ENCODE assay signal across 8 cellular contexts in genomic region chr5:147403659-147404640, GRCh38.
DNase-seq lines count a peak whose midpoint lies in the region; ATAC-seq and TF ChIP-seq lines count a peak whose summit lies in the region.

No MANE protein-coding gene starts in this region.

- H3K9me3 ChIP-seq in body of pancreas (no peaks in the 10 kb centered on the region), lower lobe of right lung (no peaks in the 10 kb centered on the region)

- peak; percentile 65 for DNase-seq in CD1c-positive myeloid dendritic cell (ENCODE audit: extremely low spot score)
- DNase-seq in HK-2 (ENCODE audit: unreplicated experiment), result peak; percentile 60
- DNase-seq in body of pancreas, result peak in 3 of 4 donors; percentile 16 to 67 (median 64)
- DNase-seq in lower lobe of right lung, result no peak
- DNase-seq in activated naive CD4-positive, alpha-beta T cell treated with Interleukin-2 at 50 U/mL for 16 hours, result no peak
- DNase-seq in NCI-H2107 treated with DMSO at 0.1 percent for 48 hours (lab: John Stamatoyannopoulos, UW; ENCODE audit: unreplicated experiment), result no peak
- DNase-seq in NCI-H146 treated with DMSO at 0.1 percent for 48 hours (lab: John Stamatoyannopoulos, UW; ENCODE audit: unreplicated experiment), result no peak

- ATAC-seq in GM21526 (IDR thresholded peaks at IDR 0.05; ENCODE audit: low FRiP score, unreplicated experiment), result peak; percentile 93
- peak; percentile 72 for ATAC-seq in body of pancreas
- ATAC-seq in lower lobe of right lung, result peak; percentile 71 to 83

- H3K27me3 ChIP-seq in body of pancreas, result no peaks in the 10 kb centered on the region
- no peaks in the 10 kb centered on the region for H3K27me3 ChIP-seq in lower lobe of right lung (ENCODE audit: low read depth)

- H3K4me3 ChIP-seq in body of pancreas, result no peak overlapping the region
- H3K4me3 ChIP-seq in lower lobe of right lung, result no peak overlapping the region

- 75 to 76% methylated on average over 15 of the region's 15 CpGs for WGBS in body of pancreas, 2 donors

- no peak for TF ChIP-seq POLR2A in body of pancreas (IDR thresholded peaks at IDR 0.05)

- H3K27ac ChIP-seq in body of pancreas, result peak overlapping the region in 3 of 4 donors; percentile 9 to 58 (median 44)
- H3K27ac ChIP-seq in lower lobe of right lung, result peak overlapping the region; percentile 76

- intact Hi-C loops in body of pancreas (cut with DNase I), result no loop called here
- intact Hi-C loops in lower lobe of right lung (cut with DNase I), result no loop called here

- no peaks in the 10 kb centered on the region for H3K36me3 ChIP-seq in body of pancreas (replicated peaks in 1 of 2; ENCODE audit: insufficient read depth in 1 of 2, low read depth in 2 of 2)
- H3K36me3 ChIP-seq in lower lobe of right lung, result peaks cover 38% of the 10 kb centered on the region

- H3K4me1 ChIP-seq in body of pancreas (peaks cover 5% of the 10 kb centered on the region), lower lobe of right lung (peaks cover 34% of the 10 kb centered on the region)

- TF ChIP-seq CTCF in body of pancreas (IDR thresholded peaks at IDR 0.05) (no peak), lower lobe of right lung (IDR thresholded peaks at IDR 0.05) (no peak)

Comparison
In these comparisons a context has a peak if more than half of its experiments do, and no peak if none do; other contexts are left out.
1. DNase-seq: peak in CD1c-positive myeloid dendritic cell (single experiment), HK-2 (single experiment) and body of pancreas (3 of 4); none in lower lobe of right lung (single experiment), activated naive CD4-positive, alpha-beta T cell treated with Interleukin-2 at 50 U/mL for 16 hours (single experiment), NCI-H2107 treated with DMSO at 0.1 percent for 48 hours (single experiment) and NCI-H146 treated with DMSO at 0.1 percent for 48 hours (single experiment).
2. Peak in every context shown above with its lines, with median percentiles within 50 percentile points of each other: ATAC-seq.